In the genomic region with DNA sequence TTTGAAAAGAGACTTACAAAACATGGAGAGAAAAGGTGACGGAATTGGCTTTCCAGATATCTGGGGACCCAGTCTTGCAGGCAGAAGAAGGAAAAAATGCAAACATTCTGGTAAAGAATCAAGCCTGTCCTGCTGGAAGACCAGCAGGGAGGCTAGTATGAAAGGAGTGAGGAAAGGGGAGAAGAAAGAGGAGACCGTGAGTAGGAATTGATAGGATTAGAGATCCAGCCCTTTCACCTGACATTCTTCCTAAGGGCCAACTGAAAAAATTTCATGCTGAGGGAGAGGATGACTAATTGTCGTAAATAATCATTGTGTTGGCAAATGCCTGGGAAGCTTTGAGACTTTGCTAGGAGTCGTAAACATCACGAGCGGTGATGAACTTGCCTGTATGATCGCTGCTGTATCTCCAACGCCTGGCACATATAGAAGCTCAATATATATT, we compare ENCODE assay signal across 1 cellular context.
TF ChIP-seq lines count a peak whose summit lies in the region.

No MANE protein-coding gene starts in this region.

TF ChIP-seq in GM23338, 12 proteins besides CTCF, POLR2A, EP300 and RAD21:
- TF ChIP-seq EZH2 (IDR thresholded peaks at IDR 0.05; ENCODE audit: low read depth, unreplicated experiment) (no peak), POLR2AphosphoS5 (IDR thresholded peaks at IDR 0.05; ENCODE audit: low read depth) (no peak), CREB1 (CRISPR knock-in tag; IDR thresholded peaks at IDR 0.05; ENCODE audit: low read depth) (0 out of 2 replicates have a peak, but pooled peaks have one; percentile 12), EZH2phosphoT487 (IDR thresholded peaks at IDR 0.05; ENCODE audit: unreplicated experiment) (no peak)
- TF ChIP-seq, protein P1, sequence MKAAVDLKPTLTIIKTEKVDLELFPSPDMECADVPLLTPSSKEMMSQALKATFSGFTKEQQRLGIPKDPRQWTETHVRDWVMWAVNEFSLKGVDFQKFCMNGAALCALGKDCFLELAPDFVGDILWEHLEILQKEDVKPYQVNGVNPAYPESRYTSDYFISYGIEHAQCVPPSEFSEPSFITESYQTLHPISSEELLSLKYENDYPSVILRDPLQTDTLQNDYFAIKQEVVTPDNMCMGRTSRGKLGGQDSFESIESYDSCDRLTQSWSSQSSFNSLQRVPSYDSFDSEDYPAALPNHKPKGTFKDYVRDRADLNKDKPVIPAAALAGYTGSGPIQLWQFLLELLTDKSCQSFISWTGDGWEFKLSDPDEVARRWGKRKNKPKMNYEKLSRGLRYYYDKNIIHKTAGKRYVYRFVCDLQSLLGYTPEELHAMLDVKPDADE (IDR thresholded peaks at IDR 0.05): no peak
- TF ChIP-seq, protein P2, sequence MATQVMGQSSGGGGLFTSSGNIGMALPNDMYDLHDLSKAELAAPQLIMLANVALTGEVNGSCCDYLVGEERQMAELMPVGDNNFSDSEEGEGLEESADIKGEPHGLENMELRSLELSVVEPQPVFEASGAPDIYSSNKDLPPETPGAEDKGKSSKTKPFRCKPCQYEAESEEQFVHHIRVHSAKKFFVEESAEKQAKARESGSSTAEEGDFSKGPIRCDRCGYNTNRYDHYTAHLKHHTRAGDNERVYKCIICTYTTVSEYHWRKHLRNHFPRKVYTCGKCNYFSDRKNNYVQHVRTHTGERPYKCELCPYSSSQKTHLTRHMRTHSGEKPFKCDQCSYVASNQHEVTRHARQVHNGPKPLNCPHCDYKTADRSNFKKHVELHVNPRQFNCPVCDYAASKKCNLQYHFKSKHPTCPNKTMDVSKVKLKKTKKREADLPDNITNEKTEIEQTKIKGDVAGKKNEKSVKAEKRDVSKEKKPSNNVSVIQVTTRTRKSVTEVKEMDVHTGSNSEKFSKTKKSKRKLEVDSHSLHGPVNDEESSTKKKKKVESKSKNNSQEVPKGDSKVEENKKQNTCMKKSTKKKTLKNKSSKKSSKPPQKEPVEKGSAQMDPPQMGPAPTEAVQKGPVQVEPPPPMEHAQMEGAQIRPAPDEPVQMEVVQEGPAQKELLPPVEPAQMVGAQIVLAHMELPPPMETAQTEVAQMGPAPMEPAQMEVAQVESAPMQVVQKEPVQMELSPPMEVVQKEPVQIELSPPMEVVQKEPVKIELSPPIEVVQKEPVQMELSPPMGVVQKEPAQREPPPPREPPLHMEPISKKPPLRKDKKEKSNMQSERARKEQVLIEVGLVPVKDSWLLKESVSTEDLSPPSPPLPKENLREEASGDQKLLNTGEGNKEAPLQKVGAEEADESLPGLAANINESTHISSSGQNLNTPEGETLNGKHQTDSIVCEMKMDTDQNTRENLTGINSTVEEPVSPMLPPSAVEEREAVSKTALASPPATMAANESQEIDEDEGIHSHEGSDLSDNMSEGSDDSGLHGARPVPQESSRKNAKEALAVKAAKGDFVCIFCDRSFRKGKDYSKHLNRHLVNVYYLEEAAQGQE (IDR thresholded peaks at IDR 0.05; ENCODE audit: unreplicated experiment): no peak
- TF ChIP-seq, protein P3, sequence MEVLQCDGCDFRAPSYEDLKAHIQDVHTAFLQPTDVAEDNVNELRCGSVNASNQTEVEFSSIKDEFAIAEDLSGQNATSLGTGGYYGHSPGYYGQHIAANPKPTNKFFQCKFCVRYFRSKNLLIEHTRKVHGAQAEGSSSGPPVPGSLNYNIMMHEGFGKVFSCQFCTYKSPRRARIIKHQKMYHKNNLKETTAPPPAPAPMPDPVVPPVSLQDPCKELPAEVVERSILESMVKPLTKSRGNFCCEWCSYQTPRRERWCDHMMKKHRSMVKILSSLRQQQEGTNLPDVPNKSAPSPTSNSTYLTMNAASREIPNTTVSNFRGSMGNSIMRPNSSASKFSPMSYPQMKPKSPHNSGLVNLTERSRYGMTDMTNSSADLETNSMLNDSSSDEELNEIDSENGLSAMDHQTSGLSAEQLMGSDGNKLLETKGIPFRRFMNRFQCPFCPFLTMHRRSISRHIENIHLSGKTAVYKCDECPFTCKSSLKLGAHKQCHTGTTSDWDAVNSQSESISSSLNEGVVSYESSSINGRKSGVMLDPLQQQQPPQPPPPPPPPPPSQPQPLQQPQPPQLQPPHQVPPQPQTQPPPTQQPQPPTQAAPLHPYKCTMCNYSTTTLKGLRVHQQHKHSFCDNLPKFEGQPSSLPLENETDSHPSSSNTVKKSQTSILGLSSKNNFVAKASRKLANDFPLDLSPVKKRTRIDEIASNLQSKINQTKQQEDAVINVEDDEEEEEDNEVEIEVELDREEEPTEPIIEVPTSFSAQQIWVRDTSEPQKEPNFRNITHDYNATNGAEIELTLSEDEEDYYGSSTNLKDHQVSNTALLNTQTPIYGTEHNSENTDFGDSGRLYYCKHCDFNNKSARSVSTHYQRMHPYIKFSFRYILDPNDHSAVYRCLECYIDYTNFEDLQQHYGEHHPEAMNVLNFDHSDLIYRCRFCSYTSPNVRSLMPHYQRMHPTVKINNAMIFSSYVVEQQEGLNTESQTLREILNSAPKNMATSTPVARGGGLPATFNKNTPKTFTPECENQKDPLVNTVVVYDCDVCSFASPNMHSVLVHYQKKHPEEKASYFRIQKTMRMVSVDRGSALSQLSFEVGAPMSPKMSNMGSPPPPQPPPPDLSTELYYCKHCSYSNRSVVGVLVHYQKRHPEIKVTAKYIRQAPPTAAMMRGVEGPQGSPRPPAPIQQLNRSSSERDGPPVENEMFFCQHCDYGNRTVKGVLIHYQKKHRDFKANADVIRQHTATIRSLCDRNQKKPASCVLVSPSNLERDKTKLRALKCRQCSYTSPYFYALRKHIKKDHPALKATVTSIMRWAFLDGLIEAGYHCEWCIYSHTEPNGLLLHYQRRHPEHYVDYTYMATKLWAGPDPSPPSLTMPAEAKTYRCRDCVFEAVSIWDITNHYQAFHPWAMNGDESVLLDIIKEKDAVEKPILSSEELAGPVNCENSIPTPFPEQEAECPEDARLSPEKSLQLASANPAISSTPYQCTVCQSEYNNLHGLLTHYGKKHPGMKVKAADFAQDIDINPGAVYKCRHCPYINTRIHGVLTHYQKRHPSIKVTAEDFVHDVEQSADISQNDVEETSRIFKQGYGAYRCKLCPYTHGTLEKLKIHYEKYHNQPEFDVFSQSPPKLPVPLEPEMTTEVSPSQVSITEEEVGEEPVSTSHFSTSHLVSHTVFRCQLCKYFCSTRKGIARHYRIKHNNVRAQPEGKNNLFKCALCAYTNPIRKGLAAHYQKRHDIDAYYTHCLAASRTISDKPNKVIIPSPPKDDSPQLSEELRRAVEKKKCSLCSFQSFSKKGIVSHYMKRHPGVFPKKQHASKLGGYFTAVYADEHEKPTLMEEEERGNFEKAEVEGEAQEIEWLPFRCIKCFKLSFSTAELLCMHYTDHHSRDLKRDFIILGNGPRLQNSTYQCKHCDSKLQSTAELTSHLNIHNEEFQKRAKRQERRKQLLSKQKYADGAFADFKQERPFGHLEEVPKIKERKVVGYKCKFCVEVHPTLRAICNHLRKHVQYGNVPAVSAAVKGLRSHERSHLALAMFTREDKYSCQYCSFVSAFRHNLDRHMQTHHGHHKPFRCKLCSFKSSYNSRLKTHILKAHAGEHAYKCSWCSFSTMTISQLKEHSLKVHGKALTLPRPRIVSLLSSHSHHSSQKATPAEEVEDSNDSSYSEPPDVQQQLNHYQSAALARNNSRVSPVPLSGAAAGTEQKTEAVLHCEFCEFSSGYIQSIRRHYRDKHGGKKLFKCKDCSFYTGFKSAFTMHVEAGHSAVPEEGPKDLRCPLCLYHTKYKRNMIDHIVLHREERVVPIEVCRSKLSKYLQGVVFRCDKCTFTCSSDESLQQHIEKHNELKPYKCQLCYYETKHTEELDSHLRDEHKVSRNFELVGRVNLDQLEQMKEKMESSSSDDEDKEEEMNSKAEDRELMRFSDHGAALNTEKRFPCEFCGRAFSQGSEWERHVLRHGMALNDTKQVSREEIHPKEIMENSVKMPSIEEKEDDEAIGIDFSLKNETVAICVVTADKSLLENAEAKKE (CRISPR knock-in tag; IDR thresholded peaks at IDR 0.05): 0 out of 2 replicates have a peak, but pooled peaks have one; percentile 9
